In genomic region chr15:77419050-77419835, GRCh38 we compare ENCODE assay signal across 8 cellular contexts. TPM values are rescaled to one million over a fixed set of nuclear protein-coding genes. Genes with fewer than 3 reads are reported as not detected.
DNase-seq lines count a peak whose midpoint lies in the region; ATAC-seq lines count a peak whose summit lies in the region.

No MANE protein-coding gene starts in this region.

- peak; percentile 25 for ATAC-seq in GM19452 (IDR thresholded peaks at IDR 0.05; ENCODE audit: unreplicated experiment)

- H3K4me1 ChIP-seq in HUES64 (ENCODE audit: insufficient read depth, low read length), result peaks cover 46% of the 10 kb centered on the region
- peaks cover 14% of the 10 kb centered on the region for H3K4me1 ChIP-seq in ectodermal cell (ENCODE audit: control insufficient read depth, insufficient read depth, low read length)

- peak overlapping the region; percentile 75 for H3K9ac ChIP-seq in HUES64 (ENCODE audit: low read depth, low read length)

- H3K9me3 ChIP-seq in HUES64 (ENCODE audit: insufficient read depth, low read depth, low read length) (no peaks in the 10 kb centered on the region), ectodermal cell (ENCODE audit: control insufficient read depth, low read length) (no peaks in the 10 kb centered on the region)

- under 1% methylated on average over 71 of the region's 71 CpGs for WGBS in HUES64
- WGBS in ectodermal cell, 2 experiments, result 0% methylated on average over 71 of the region's 71 CpGs

- peak in 12 of 14 donors; percentile 9 to 75 (median 46) for DNase-seq in C1 segment of cervical spinal cord (lab: John Stamatoyannopoulos, UW)
- DNase-seq in activated CD4-positive, alpha-beta T cell treated with anti-CD3 and anti-CD28 coated beads, Interleukin-2, amount 50 U/mL, for 24 hours (ENCODE audit: low read depth in 1 of 2, low spot score in 1 of 2), result peak; percentile 16 to 25
- peak; percentile 67 for DNase-seq in medulla oblongata (ENCODE audit: extremely low spot score)
- peak; percentile 8 for DNase-seq in stimulated activated CD8-positive, alpha-beta memory T cell treated with anti-CD3 and anti-CD28 coated beads, Interleukin-12 subunit alpha, Interleukin-12 subunit beta, amount 100 ng/mL, for 1 hour (ENCODE audit: low read depth)
- DNase-seq in SHP77 treated with DMSO at 0.1 percent for 48 hours (lab: John Stamatoyannopoulos, UW), result no peak

- no peaks in the 10 kb centered on the region for H3K36me3 ChIP-seq in HUES64 (ENCODE audit: insufficient read depth, low read length)
- H3K36me3 ChIP-seq in ectodermal cell (ENCODE audit: control insufficient read depth, insufficient read depth, low read length), result no peaks in the 10 kb centered on the region

- H3K4me3 ChIP-seq in HUES64 (ENCODE audit: low read length) (peak overlapping the region; percentile 94), ectodermal cell (ENCODE audit: insufficient read depth, low read depth, low read length) (peak overlapping the region; percentile 95)

- H3K27me3 ChIP-seq in HUES64 (ENCODE audit: insufficient read depth, low read length) (peaks cover 8% of the 10 kb centered on the region), ectodermal cell (ENCODE audit: control insufficient read depth, insufficient read depth, low read length, poor library complexity, severe bottlenecking) (no peaks in the 10 kb centered on the region)

- H3K27ac ChIP-seq in HUES64 (ENCODE audit: low read depth, low read length) (no peak overlapping the region), ectodermal cell (ENCODE audit: insufficient read depth, low read depth, low read length, poor library complexity, severe bottlenecking) (peak overlapping the region; percentile 18)

RNA-seq across cellular contexts. Expression of gene PEAK1, which starts 0.7 kb away (rescaled TPM):
- polyA plus RNA-seq in HUES64 (2013, experiment 1 of 2), result 13.5 TPM
- polyA plus RNA-seq in HUES64 (2013, experiment 2 of 2), result 14.1 TPM
- polyA plus RNA-seq in ectodermal cell (2013, experiment 1 of 4), result 21.7 TPM
- polyA plus RNA-seq in ectodermal cell (2013, experiment 2 of 4), result 21.6 TPM
- 15.5 TPM for polyA plus RNA-seq in ectodermal cell (2013, experiment 3 of 4)
- polyA plus RNA-seq in ectodermal cell (2013, experiment 4 of 4), result 18.1 TPM

RNA-seq across cellular contexts. Expression of gene HMG20A, which starts 1.4 kb away (rescaled TPM):
- polyA plus RNA-seq in HUES64 (2013, experiment 1 of 2), result 35.3 TPM
- polyA plus RNA-seq in HUES64 (2013, experiment 2 of 2), result 40.3 TPM
- 68.3 TPM for polyA plus RNA-seq in ectodermal cell (2013, experiment 1 of 4)
- 66.6 TPM for polyA plus RNA-seq in ectodermal cell (2013, experiment 2 of 4)
- polyA plus RNA-seq in ectodermal cell (2013, experiment 3 of 4), result 50.9 TPM
- 59.1 TPM for polyA plus RNA-seq in ectodermal cell (2013, experiment 4 of 4)
